Comparison of ENCODE assay signal across 1 cellular context in genomic region chr16:13885700-13886099, GRCh38.
TF ChIP-seq lines count a peak whose summit lies in the region.

No MANE protein-coding gene starts in this region.

TF ChIP-seq in HepG2, 621 proteins besides CTCF, POLR2A, EP300 and RAD21 (continued from another document and continues in another):
- TF ChIP-seq ZNF318 (CRISPR knock-in tag; IDR thresholded peaks at IDR 0.05) (no peak), KLF15 (CRISPR knock-in tag; IDR thresholded peaks at IDR 0.05; ENCODE audit: borderline replicate concordance) (no peak), SAP130 (CRISPR knock-in tag; IDR thresholded peaks at IDR 0.05; ENCODE audit: low read depth) (peak; percentile 87), MNT (IDR thresholded peaks at IDR 0.05) (no peak), ZNF513 (CRISPR knock-in tag; conservative IDR thresholded peaks at IDR 0.05) (no peak), ATF6 (CRISPR knock-in tag; conservative IDR thresholded peaks at IDR 0.05) (no peak), ZKSCAN5 (CRISPR knock-in tag; IDR thresholded peaks at IDR 0.05) (no peak), NCOA2 (CRISPR knock-in tag; IDR thresholded peaks at IDR 0.05) (peak; percentile 84), ZBTB4 (CRISPR knock-in tag; IDR thresholded peaks at IDR 0.05; ENCODE audit: borderline replicate concordance) (no peak), GZF1 (CRISPR knock-in tag; IDR thresholded peaks at IDR 0.05) (no peak), SNRNP70 (IDR thresholded peaks at IDR 0.05; ENCODE audit: low read depth, low read length) (no peak), ZNF891 (CRISPR knock-in tag; IDR thresholded peaks at IDR 0.05) (no peak), NKX3-1 (CRISPR knock-in tag; IDR thresholded peaks at IDR 0.05) (peak; percentile 73; the same call in 1 of the 2 replicates), WIZ (CRISPR knock-in tag; IDR thresholded peaks at IDR 0.05) (no peak), KDM5B (CRISPR knock-in tag; IDR thresholded peaks at IDR 0.05; ENCODE audit: borderline replicate concordance) (no peak), ZNF713 (CRISPR knock-in tag; IDR thresholded peaks at IDR 0.05) (peak; percentile 51; the same call in 1 of the 2 replicates), ZNF644 (CRISPR knock-in tag; IDR thresholded peaks at IDR 0.05; ENCODE audit: low read depth) (0 out of 2 replicates have a peak, but pooled peaks have one; percentile 10), ZBTB2 (CRISPR knock-in tag; IDR thresholded peaks at IDR 0.05; ENCODE audit: low read depth) (no peak), ZNF816 (CRISPR knock-in tag; IDR thresholded peaks at IDR 0.05; ENCODE audit: borderline replicate concordance) (no peak; the same call in 1 of the 2 replicates), CENPBD1 (CRISPR knock-in tag; IDR thresholded peaks at IDR 0.05; ENCODE audit: borderline replicate concordance, low read depth) (no peak), FOXK2 (IDR thresholded peaks at IDR 0.05) (peak; percentile 77; the same call in 1 of the 2 replicates), ZNF577 (CRISPR knock-in tag; IDR thresholded peaks at IDR 0.05; ENCODE audit: borderline replicate concordance, low read depth) (no peak), ZNF275 (CRISPR knock-in tag; IDR thresholded peaks at IDR 0.05; ENCODE audit: borderline replicate concordance) (no peak), ZNF468 (CRISPR knock-in tag; IDR thresholded peaks at IDR 0.05) (no peak), HMGXB3 (CRISPR knock-in tag; IDR thresholded peaks at IDR 0.05; ENCODE audit: borderline replicate concordance) (no peak), U2AF1 (optimal IDR thresholded peaks at IDR 0.05; ENCODE audit: low read depth, low read length) (no peak), ARID2 (CRISPR knock-in tag; IDR thresholded peaks at IDR 0.05; ENCODE audit: borderline replicate concordance) (no peak), ZNF773 (CRISPR knock-in tag; IDR thresholded peaks at IDR 0.05; ENCODE audit: borderline replicate concordance) (no peak)
